In the genomic region with DNA sequence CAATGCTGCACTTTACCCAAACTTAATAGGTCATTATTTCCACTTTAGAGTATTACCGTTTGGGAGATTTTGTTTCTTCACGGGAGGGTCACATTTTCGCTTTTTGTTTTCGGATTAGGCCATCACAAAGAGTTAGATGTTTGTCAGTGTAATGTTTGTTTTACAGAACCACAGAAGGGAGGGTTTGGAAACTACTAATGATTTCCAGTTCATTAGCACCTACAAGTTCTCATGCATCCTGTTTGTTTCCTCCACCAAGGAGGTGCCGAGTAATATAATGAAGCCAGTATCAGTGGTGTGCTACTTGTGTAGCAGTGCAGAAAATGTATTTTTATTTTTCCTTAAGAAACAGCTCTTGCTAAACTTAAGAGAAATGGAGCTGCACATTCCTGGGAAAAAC, we compare ENCODE assay signal across 1 cellular context.
TF ChIP-seq lines count a peak whose summit lies in the region.

No MANE protein-coding gene starts in this region.

TF ChIP-seq in H1, 55 proteins besides CTCF, POLR2A, EP300 and RAD21 (continued from another document):
- no peak for TF ChIP-seq SIN3A (conservative IDR thresholded peaks at IDR 0.05 in 1 of 2, IDR thresholded peaks at IDR 0.05 in 1 of 2; ENCODE audit: low read depth in 1 of 2, low read length in 2 of 2)
- no peak for TF ChIP-seq HDAC2 (IDR thresholded peaks at IDR 0.05; ENCODE audit: borderline replicate concordance in 1 of 2, low read depth in 2 of 2, low read length in 2 of 2)
- no peak for TF ChIP-seq RXRA (IDR thresholded peaks at IDR 0.05; ENCODE audit: insufficient read depth, low read depth, low read length)
- TF ChIP-seq, protein P1, sequence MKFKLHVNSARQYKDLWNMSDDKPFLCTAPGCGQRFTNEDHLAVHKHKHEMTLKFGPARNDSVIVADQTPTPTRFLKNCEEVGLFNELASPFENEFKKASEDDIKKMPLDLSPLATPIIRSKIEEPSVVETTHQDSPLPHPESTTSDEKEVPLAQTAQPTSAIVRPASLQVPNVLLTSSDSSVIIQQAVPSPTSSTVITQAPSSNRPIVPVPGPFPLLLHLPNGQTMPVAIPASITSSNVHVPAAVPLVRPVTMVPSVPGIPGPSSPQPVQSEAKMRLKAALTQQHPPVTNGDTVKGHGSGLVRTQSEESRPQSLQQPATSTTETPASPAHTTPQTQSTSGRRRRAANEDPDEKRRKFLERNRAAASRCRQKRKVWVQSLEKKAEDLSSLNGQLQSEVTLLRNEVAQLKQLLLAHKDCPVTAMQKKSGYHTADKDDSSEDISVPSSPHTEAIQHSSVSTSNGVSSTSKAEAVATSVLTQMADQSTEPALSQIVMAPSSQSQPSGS (IDR thresholded peaks at IDR 0.05; ENCODE audit: low read length): no peak
- TF ChIP-seq, protein P2, sequence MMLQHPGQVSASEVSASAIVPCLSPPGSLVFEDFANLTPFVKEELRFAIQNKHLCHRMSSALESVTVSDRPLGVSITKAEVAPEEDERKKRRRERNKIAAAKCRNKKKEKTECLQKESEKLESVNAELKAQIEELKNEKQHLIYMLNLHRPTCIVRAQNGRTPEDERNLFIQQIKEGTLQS (IDR thresholded peaks at IDR 0.05; ENCODE audit: insufficient read depth, low read depth, low read length): no peak
- no peak for TF ChIP-seq KDM1A (IDR thresholded peaks at IDR 0.05; ENCODE audit: borderline replicate concordance, low read length)
- TF ChIP-seq SIX5 (IDR thresholded peaks at IDR 0.05; ENCODE audit: low read depth, low read length): no peak
- TF ChIP-seq TAF1 (IDR thresholded peaks at IDR 0.05; ENCODE audit: low read depth, low read length): no peak
- TF ChIP-seq SAP30 (IDR thresholded peaks at IDR 0.05; ENCODE audit: insufficient read depth, insufficient replicate concordance, low read length): no peak
- TF ChIP-seq MAFK (IDR thresholded peaks at IDR 0.05; ENCODE audit: low read depth, low read length): no peak
- no peak for TF ChIP-seq JUN (IDR thresholded peaks at IDR 0.05; ENCODE audit: low read depth, low read length)
